13 cellular contexts compared by ENCODE assay signal in the genomic region with DNA sequence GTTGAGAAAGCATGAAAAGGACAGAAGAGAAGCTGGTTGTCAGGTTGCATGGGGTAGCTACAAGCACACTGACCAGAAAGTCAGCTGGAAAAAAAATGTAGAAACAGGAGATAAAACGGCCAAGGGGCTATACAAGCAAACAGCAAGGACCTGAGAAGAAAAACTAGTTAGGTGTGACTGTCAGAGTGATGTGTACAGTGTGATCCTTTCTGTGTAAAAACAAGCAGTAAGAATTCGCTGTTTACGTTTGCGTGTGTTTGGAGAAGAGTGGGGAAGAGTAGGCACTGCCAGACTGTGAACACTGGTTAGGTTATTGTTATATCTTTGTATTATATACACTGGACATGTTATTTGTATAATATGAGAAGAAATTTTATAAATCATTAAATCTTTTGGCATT. TPM values are rescaled to one million over a fixed set of nuclear protein-coding genes. Genes with fewer than 3 reads are reported as not detected.
DNase-seq lines count a peak whose midpoint lies in the region; ATAC-seq and TF ChIP-seq lines count a peak whose summit lies in the region.
"Had no signal": no experiment of that assay in that cellular context is flagged by ENCODE, and none has a peak within 500 bp of the region (broad histone marks: within the 10 kb centered on the region; RNA-seq: fewer than 3 reads in every experiment).

No MANE protein-coding gene starts in this region.

- no peaks in the 10 kb centered on the region for H3K27me3 Mint-ChIP-seq in T-helper 2 cell treated with Interferon-gamma antibody and Interleukin-4, amounts not matched to agents 5 μg/mL and 100 μg/mL, for 36 hours (ENCODE audit: low read depth)

- TF ChIP-seq CTCF in hepatocyte (IDR thresholded peaks at IDR 0.05; ENCODE audit: poor library complexity): no peak

- H3K4me1 ChIP-seq in hepatocyte (ENCODE audit: insufficient read depth): peaks cover 20% of the 10 kb centered on the region

- peak overlapping the region; percentile 7 for H3K4me2 ChIP-seq in hepatocyte

- H2AFZ ChIP-seq in hepatocyte: no peak overlapping the region

- H3K36me3 ChIP-seq in hepatocyte (replicated peaks; ENCODE audit: insufficient read depth, low read depth): no peaks in the 10 kb centered on the region

- H3K36me3 Mint-ChIP-seq in T-helper 2 cell treated with Interferon-gamma antibody and Interleukin-4, amounts not matched to agents 5 μg/mL and 100 μg/mL, for 36 hours (ENCODE audit: low read depth): peaks cover 29% of the 10 kb centered on the region
- peaks cover 87% of the 10 kb centered on the region for H3K36me3 Mint-ChIP-seq in stimulated activated effector memory CD8-positive, alpha-beta T cell treated with anti-CD3 and anti-CD28 coated beads, Interleukin-12 subunit alpha, Interleukin-12 subunit beta, amount 100 ng/mL, for 72 hours
- H3K36me3 Mint-ChIP-seq: WTC11 had no signal

- H3K4me3 ChIP-seq in hepatocyte: no peak overlapping the region

- no peaks in the 10 kb centered on the region for H3K9me2 ChIP-seq in hepatocyte (replicated peaks; ENCODE audit: insufficient read depth)

- H3K4me3 Mint-ChIP-seq in T-helper 2 cell treated with Interferon-gamma antibody and Interleukin-4, amounts not matched to agents 5 μg/mL and 100 μg/mL, for 36 hours: no peak overlapping the region
- no peak overlapping the region for H3K4me3 Mint-ChIP-seq in stimulated activated effector memory CD8-positive, alpha-beta T cell treated with anti-CD3 and anti-CD28 coated beads, Interleukin-12 subunit alpha, Interleukin-12 subunit beta, amount 100 ng/mL, for 72 hours
- H3K4me3 Mint-ChIP-seq: WTC11 had no signal

- H3K27me3 ChIP-seq in hepatocyte: no peaks in the 10 kb centered on the region

- H3K4me1 Mint-ChIP-seq in T-helper 2 cell treated with Interferon-gamma antibody and Interleukin-4, amounts not matched to agents 5 μg/mL and 100 μg/mL, for 36 hours (ENCODE audit: low read depth): peaks cover 45% of the 10 kb centered on the region
- H3K4me1 Mint-ChIP-seq in stimulated activated effector memory CD8-positive, alpha-beta T cell treated with anti-CD3 and anti-CD28 coated beads, Interleukin-12 subunit alpha, Interleukin-12 subunit beta, amount 100 ng/mL, for 72 hours: peaks cover 81% of the 10 kb centered on the region

- no peaks in the 10 kb centered on the region for H3K9me3 Mint-ChIP-seq in T-helper 2 cell treated with Interferon-gamma antibody and Interleukin-4, amounts not matched to agents 5 μg/mL and 100 μg/mL, for 36 hours
- H3K9me3 Mint-ChIP-seq in stimulated activated effector memory CD8-positive, alpha-beta T cell treated with anti-CD3 and anti-CD28 coated beads, Interleukin-12 subunit alpha, Interleukin-12 subunit beta, amount 100 ng/mL, for 72 hours: no peaks in the 10 kb centered on the region
- H3K9me3 Mint-ChIP-seq: WTC11 had no signal

- ATAC-seq in stimulated activated effector memory CD8-positive, alpha-beta T cell treated with anti-CD3 and anti-CD28 coated beads, Interleukin-12 subunit alpha, Interleukin-12 subunit beta, amount 100 ng/mL, for 72 hours: no peak
- ATAC-seq in HG03095 (IDR thresholded peaks at IDR 0.05; ENCODE audit: unreplicated experiment) (no peak), HG02642 (IDR thresholded peaks at IDR 0.05; ENCODE audit: poor library complexity, unreplicated experiment) (no peak)
- ATAC-seq: WTC11 had no signal

- H3K9me3 ChIP-seq in hepatocyte (ENCODE audit: low read depth): no peaks in the 10 kb centered on the region

- DNase-seq in T-helper 2 cell treated with Interferon-gamma antibody and Interleukin-4, amounts not matched to agents 5 μg/mL and 100 μg/mL, for 36 hours (ENCODE audit: low spot score): no peak
- DNase-seq in T-helper 2 cell: no peak
- peak; percentile 18 for DNase-seq in MV-4-11 (lab: John Stamatoyannopoulos, UW)
- DNase-seq in hepatocyte (ENCODE audit: low spot score): no peak
- DNase-seq in stimulated activated effector memory CD8-positive, alpha-beta T cell treated with anti-CD3 and anti-CD28 coated beads, Interleukin-12 subunit alpha, Interleukin-12 subunit beta, amount 100 ng/mL, for 72 hours (ENCODE audit: low spot score in 2 of 2): no peak
- no peak for DNase-seq in HPDE6-E6E7 (ENCODE audit: extremely low spot score)
- DNase-seq: GOT3, Karpas-422, NCI-H146, trophoblast cell had no signal

- H3K27ac Mint-ChIP-seq in T-helper 2 cell treated with Interferon-gamma antibody and Interleukin-4, amounts not matched to agents 5 μg/mL and 100 μg/mL, for 36 hours: peak overlapping the region; percentile 19
- peak overlapping the region; percentile 9 for H3K27ac Mint-ChIP-seq in stimulated activated effector memory CD8-positive, alpha-beta T cell treated with anti-CD3 and anti-CD28 coated beads, Interleukin-12 subunit alpha, Interleukin-12 subunit beta, amount 100 ng/mL, for 72 hours

- H3K27ac ChIP-seq in hepatocyte: peak overlapping the region; percentile 53

- H3K79me2 ChIP-seq in hepatocyte: peaks cover 92% of the 10 kb centered on the region

- WGBS in hepatocyte (ENCODE audit: low lambda C conversion rate, missing lambda C conversion rate): 32% methylated on average over 4 of the region's 4 CpGs

- H4K20me1 ChIP-seq in hepatocyte (ENCODE audit: insufficient read depth, poor library complexity, severe bottlenecking): peaks cover 6% of the 10 kb centered on the region

RNA-seq across cellular contexts. Expression of gene PTPN1, which starts 28.1 kb away (rescaled TPM):
- total RNA-seq in hepatocyte: 28.3 and 32.1 TPM in 2 replicates
- polyA plus RNA-seq in hepatocyte: 22.0 and 30.8 TPM in 2 replicates
